In the genomic region with DNA sequence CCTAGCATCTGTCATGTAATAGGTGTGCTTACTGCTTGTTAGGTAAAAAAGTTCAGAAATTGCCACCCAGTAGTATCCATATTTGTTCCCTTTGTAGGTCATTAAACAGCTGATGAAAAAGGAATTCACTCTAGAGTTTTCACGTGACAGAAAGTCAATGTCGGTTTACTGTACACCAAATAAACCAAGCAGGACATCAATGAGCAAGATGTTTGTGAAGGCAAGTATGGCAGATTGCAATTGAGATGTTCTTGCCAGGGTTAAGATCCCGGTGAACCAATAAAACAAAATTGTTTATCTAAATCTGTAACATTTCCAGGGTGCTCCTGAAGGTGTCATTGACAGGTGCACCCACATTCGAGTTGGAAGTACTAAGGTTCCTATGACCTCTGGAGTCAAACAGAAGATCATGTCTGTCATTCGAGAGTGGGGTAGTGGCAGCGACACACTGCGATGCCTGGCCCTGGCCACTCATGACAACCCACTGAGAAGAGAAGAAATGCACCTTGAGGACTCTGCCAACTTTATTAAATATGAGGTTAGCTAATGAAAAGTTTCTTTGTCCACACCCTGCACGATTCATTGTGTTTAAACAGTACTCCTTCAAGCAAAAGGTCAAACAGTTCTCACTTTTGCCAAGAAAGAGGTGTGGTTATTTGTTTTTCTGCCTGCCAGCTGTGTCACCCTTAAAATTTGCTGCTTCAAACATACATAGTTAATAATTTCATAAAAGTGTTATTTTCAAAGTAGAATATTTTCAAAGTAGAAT, we compare ENCODE assay signal across 12 cellular contexts. TPM values are rescaled to one million over a fixed set of nuclear protein-coding genes. Genes with fewer than 3 reads are reported as not detected.
DNase-seq lines count a peak whose midpoint lies in the region; ATAC-seq and TF ChIP-seq lines count a peak whose summit lies in the region.
"Had no signal": no experiment of that assay in that cellular context is flagged by ENCODE, and none has a peak within 500 bp of the region (broad histone marks: within the 10 kb centered on the region; RNA-seq: fewer than 3 reads in every experiment).

No MANE protein-coding gene starts in this region.

- H3K4me1 ChIP-seq in lung (ENCODE audit: control insufficient read depth in 2 of 2, insufficient read depth in 2 of 2, low read length in 2 of 2), result no peaks in the 10 kb centered on the region
- H3K4me1 ChIP-seq: Caco-2 had no signal

- H3K27ac ChIP-seq in lung (ENCODE audit: low read depth in 1 of 2, low read length in 1 of 2), result no peak overlapping the region

- TF ChIP-seq CTCF in natural killer cell (IDR thresholded peaks at IDR 0.05), result no peak
- TF ChIP-seq CTCF in chondrocyte (IDR thresholded peaks at IDR 0.05), result peak; percentile 20
- TF ChIP-seq CTCF in lung (IDR thresholded peaks at IDR 0.05; ENCODE audit: control extremely low read depth, extremely low read depth), result no peak

- H3K27me3 Mint-ChIP-seq in natural killer cell (ENCODE audit: low read depth in 2 of 2) (no peaks in the 10 kb centered on the region), chondrocyte (ENCODE audit: low read depth) (no peaks in the 10 kb centered on the region)
- H3K27me3 Mint-ChIP-seq in natural killer cell treated with Interleukin-12 subunit alpha and Interleukin-12 subunit beta and Interleukin-15 and Interleukin-18, amount 100 ng/mL, for 72 hours, result no peaks in the 10 kb centered on the region
- H3K27me3 Mint-ChIP-seq: activated CD8-positive, alpha-beta memory T cell treated with anti-CD3 and anti-CD28 coated beads, Interleukin-2, amount 10 ng/mL, durations not matched to agents 7 days and 5 days; activated naive CD4-positive, alpha-beta T cell treated with anti-CD3 and anti-CD28 coated beads, Interleukin-2, amount 10 ng/mL, durations not matched to agents 7 days and 5 days had no signal

- intact Hi-C loops in natural killer cell (cut with micrococcal nuclease), result no loop called here

- peaks cover 56 to 64% of the 10 kb centered on the region in 2 donors for H3K36me3 ChIP-seq in lung (ENCODE audit: control insufficient read depth in 2 of 2, insufficient read depth in 2 of 2, low read length in 2 of 2)

- H3K27me3 ChIP-seq in lung (ENCODE audit: control insufficient read depth, insufficient read depth), result no peaks in the 10 kb centered on the region

- ATAC-seq in natural killer cell, result no peak
- ATAC-seq in natural killer cell treated with Interleukin-12 subunit alpha and Interleukin-12 subunit beta and Interleukin-15 and Interleukin-18, amount 100 ng/mL, for 72 hours, result no peak
- peak; percentile 60 for ATAC-seq in lung (ENCODE audit: insufficient read depth, low FRiP score)
- no peak for ATAC-seq in GM21390 (IDR thresholded peaks at IDR 0.05; ENCODE audit: unreplicated experiment)
- no peak for ATAC-seq in GM18517 (IDR thresholded peaks at IDR 0.05; ENCODE audit: unreplicated experiment)
- ATAC-seq: activated CD8-positive, alpha-beta memory T cell treated with anti-CD3 and anti-CD28 coated beads, Interleukin-2, amount 10 ng/mL, durations not matched to agents 7 days and 5 days had no signal

- DNase-seq in natural killer cell (no peak), chondrocyte (ENCODE audit: low spot score) (no peak), lung (ENCODE audit: low spot score) (no peak), hypothalamus (lab: John Stamatoyannopoulos, UW) (no peak), superior temporal gyrus (ENCODE audit: extremely low spot score) (no peak)
- no peak for DNase-seq in natural killer cell treated with Interleukin-12 subunit alpha and Interleukin-12 subunit beta and Interleukin-15 and Interleukin-18, amount 100 ng/mL, for 72 hours (ENCODE audit: low spot score)
- DNase-seq: activated CD8-positive, alpha-beta memory T cell treated with anti-CD3 and anti-CD28 coated beads, Interleukin-2, amount 10 ng/mL, durations not matched to agents 7 days and 5 days; activated naive CD4-positive, alpha-beta T cell treated with anti-CD3 and anti-CD28 coated beads, Interleukin-2, amount 10 ng/mL, durations not matched to agents 7 days and 5 days; Caco-2; substantia nigra had no signal

- H3K4me1 Mint-ChIP-seq in natural killer cell, result no peaks in the 10 kb centered on the region
- H3K4me1 Mint-ChIP-seq in natural killer cell treated with Interleukin-12 subunit alpha and Interleukin-12 subunit beta and Interleukin-15 and Interleukin-18, amount 100 ng/mL, for 72 hours (ENCODE audit: low read depth in 2 of 2), result peaks cover 0 to 7% of the 10 kb centered on the region in 2 donors
- H3K4me1 Mint-ChIP-seq in chondrocyte (ENCODE audit: low read depth), result peaks cover 3% of the 10 kb centered on the region
- H3K4me1 Mint-ChIP-seq: activated CD8-positive, alpha-beta memory T cell treated with anti-CD3 and anti-CD28 coated beads, Interleukin-2, amount 10 ng/mL, durations not matched to agents 7 days and 5 days; activated naive CD4-positive, alpha-beta T cell treated with anti-CD3 and anti-CD28 coated beads, Interleukin-2, amount 10 ng/mL, durations not matched to agents 7 days and 5 days had no signal

- H3K9me3 ChIP-seq in lung (ENCODE audit: control insufficient read depth in 2 of 2, insufficient read depth in 1 of 2, low read length in 1 of 2), result no peaks in the 10 kb centered on the region
- H3K9me3 ChIP-seq: Caco-2 had no signal

- no peak overlapping the region for H3K4me3 Mint-ChIP-seq in natural killer cell
- no peak overlapping the region for H3K4me3 Mint-ChIP-seq in natural killer cell treated with Interleukin-12 subunit alpha and Interleukin-12 subunit beta and Interleukin-15 and Interleukin-18, amount 100 ng/mL, for 72 hours
- no peak overlapping the region for H3K4me3 Mint-ChIP-seq in chondrocyte (ENCODE audit: unreplicated experiment)
- H3K4me3 Mint-ChIP-seq: activated CD8-positive, alpha-beta memory T cell treated with anti-CD3 and anti-CD28 coated beads, Interleukin-2, amount 10 ng/mL, durations not matched to agents 7 days and 5 days; activated naive CD4-positive, alpha-beta T cell treated with anti-CD3 and anti-CD28 coated beads, Interleukin-2, amount 10 ng/mL, durations not matched to agents 7 days and 5 days had no signal

- no peak overlapping the region for H3K4me3 ChIP-seq in lung

- 59 to 84% methylated on average over 8 of the region's 8 CpGs for WGBS in lung, 2 donors

- H3K27ac Mint-ChIP-seq in natural killer cell, result peak overlapping the region; percentile 3
- peak overlapping the region in 1 of 2 donors; percentile 1 for H3K27ac Mint-ChIP-seq in natural killer cell treated with Interleukin-12 subunit alpha and Interleukin-12 subunit beta and Interleukin-15 and Interleukin-18, amount 100 ng/mL, for 72 hours
- no peak overlapping the region for H3K27ac Mint-ChIP-seq in chondrocyte (ENCODE audit: unreplicated experiment)
- H3K27ac Mint-ChIP-seq: activated CD8-positive, alpha-beta memory T cell treated with anti-CD3 and anti-CD28 coated beads, Interleukin-2, amount 10 ng/mL, durations not matched to agents 7 days and 5 days; activated naive CD4-positive, alpha-beta T cell treated with anti-CD3 and anti-CD28 coated beads, Interleukin-2, amount 10 ng/mL, durations not matched to agents 7 days and 5 days had no signal

- H3K36me3 Mint-ChIP-seq in natural killer cell (peaks cover 39% of the 10 kb centered on the region), chondrocyte (ENCODE audit: low read depth) (peaks cover 67% of the 10 kb centered on the region)
- peaks cover 39% of the 10 kb centered on the region for H3K36me3 Mint-ChIP-seq in natural killer cell treated with Interleukin-12 subunit alpha and Interleukin-12 subunit beta and Interleukin-15 and Interleukin-18, amount 100 ng/mL, for 72 hours

- H3K9me3 Mint-ChIP-seq in natural killer cell, result no peaks in the 10 kb centered on the region
- H3K9me3 Mint-ChIP-seq in natural killer cell treated with Interleukin-12 subunit alpha and Interleukin-12 subunit beta and Interleukin-15 and Interleukin-18, amount 100 ng/mL, for 72 hours, result no peaks in the 10 kb centered on the region
- H3K9me3 Mint-ChIP-seq in chondrocyte (ENCODE audit: low read depth), result no peaks in the 10 kb centered on the region
- H3K9me3 Mint-ChIP-seq: activated naive CD4-positive, alpha-beta T cell treated with anti-CD3 and anti-CD28 coated beads, Interleukin-2, amount 10 ng/mL, durations not matched to agents 7 days and 5 days had no signal

RNA-seq across cellular contexts. Expression of a gene that starts 58.3 kb away (rescaled TPM):
- total RNA-seq in natural killer cell, result 100 to 1,000 TPM; 118 to 140 (median 123) TPM
- 100 to 1,000 TPM; 247 to 359 TPM for total RNA-seq in natural killer cell treated with Interleukin-12 subunit alpha and Interleukin-12 subunit beta and Interleukin-15 and Interleukin-18, amount 100 ng/mL, for 72 hours
- 163 to 218 TPM (median 216 TPM) in 3 replicates for total RNA-seq in chondrocyte
- total RNA-seq in lung, result 100 to 1,000 TPM; 162 to 240 TPM
- polyA plus RNA-seq in lung, result 100 to 1,000 TPM in 1 of 2 donors, 10 to 100 TPM in 1; 34.1 to 110 TPM
